19 cellular contexts compared by ENCODE assay signal in genomic region chr12:96336489-96336888, GRCh38.
DNase-seq lines count a peak whose midpoint lies in the region; ATAC-seq, FAIRE-seq and TF ChIP-seq lines count a peak whose summit lies in the region.
"Had no signal": no experiment of that assay in that cellular context is flagged by ENCODE, and none has a peak within 500 bp of the region (broad histone marks: within the 10 kb centered on the region; RNA-seq: fewer than 3 reads in every experiment).

No MANE protein-coding gene starts in this region.

- H3K79me2 ChIP-seq in HepG2 (ENCODE audit: insufficient read depth, low read length) (peaks cover 32% of the 10 kb centered on the region), K562 (ENCODE audit: control insufficient read depth, insufficient read depth, low read length) (peaks cover 55% of the 10 kb centered on the region)

- peaks cover 55% of the 10 kb centered on the region for H3K4me1 ChIP-seq in HepG2 (ENCODE audit: insufficient read depth, low read length)
- peaks cover 0 to 15% (median 4%) of the 10 kb centered on the region in 4 donors for H3K4me1 ChIP-seq in right lobe of liver
- H3K4me1 ChIP-seq in HEK293 (ENCODE audit: control insufficient read depth, insufficient read depth, low read length): no peaks in the 10 kb centered on the region
- peaks cover 0 to 5% of the 10 kb centered on the region in 2 experiments; a peak in 2 of 5 replicates for H3K4me1 ChIP-seq in K562 (replicated peaks in 1 of 2; ENCODE audit: control insufficient read depth in 2 of 2, insufficient read depth in 2 of 2, low read length in 2 of 2)
- H3K4me1 ChIP-seq: BLaER1 had no signal

- 98% methylated on average over 4 of the region's 4 CpGs for WGBS in HepG2 (ENCODE audit: low lambda C conversion rate)
- WGBS in right lobe of liver (ENCODE audit: insufficient coverage, low coverage, low lambda C conversion rate, missing lambda C conversion rate): 96% methylated on average over 4 of the region's 4 CpGs
- WGBS in K562 (ENCODE audit: insufficient coverage, low coverage, missing lambda C conversion rate): 83% methylated on average over 4 of the region's 4 CpGs

- H3K36me3 ChIP-seq in HepG2 (replicated peaks in 1 of 2; ENCODE audit: control insufficient read depth in 1 of 2, insufficient read depth in 2 of 2, low read length in 2 of 2) (no peaks in the 10 kb centered on the region; a peak in 2 of 5 replicates), right lobe of liver (no peaks in the 10 kb centered on the region), HEK293 (ENCODE audit: control insufficient read depth in 2 of 2, insufficient read depth in 1 of 2, low read length in 2 of 2) (no peaks in the 10 kb centered on the region), K562 (ENCODE audit: control insufficient read depth, insufficient read depth, low read length) (peaks cover 7% of the 10 kb centered on the region; the same call in 2 of the 3 replicates)

- TF ChIP-seq CTCF in HepG2 (CRISPR knock-in tag; IDR thresholded peaks at IDR 0.05): no peak
- no peak for TF ChIP-seq CTCF in right lobe of liver (IDR thresholded peaks at IDR 0.05)
- TF ChIP-seq CTCF in HEK293 (tag by site-specific recombination; IDR thresholded peaks at IDR 0.05): no peak
- no peak for TF ChIP-seq CTCF in K562 (IDR thresholded peaks at IDR 0.05 in 2 of 3, conservative IDR thresholded peaks at IDR 0.05 in 1 of 3; ENCODE audit: insufficient read depth in 2 of 3, low read depth in 1 of 3, low read length in 3 of 3)

- H3K9ac ChIP-seq in HepG2 (ENCODE audit: insufficient read depth, low read depth, low read length) (no peak overlapping the region), K562 (ENCODE audit: insufficient read depth in 1 of 2, low read depth in 2 of 2, low read length in 2 of 2) (no peak overlapping the region)
- H3K9ac ChIP-seq: BLaER1 had no signal

- H3K4me3 ChIP-seq in HepG2 (replicated peaks in 1 of 3; ENCODE audit: insufficient read depth in 1 of 3, low read depth in 2 of 3, low read length in 3 of 3) (no peak overlapping the region), right lobe of liver (no peak overlapping the region), HEK293 (ENCODE audit: low read depth, low read length) (no peak overlapping the region), K562 (no peak overlapping the region)
- H3K4me3 ChIP-seq: BLaER1, GM23338 had no signal

- no peak overlapping the region for H3K4me2 ChIP-seq in HepG2 (ENCODE audit: low read depth, low read length)
- no peak overlapping the region for H3K4me2 ChIP-seq in K562 (ENCODE audit: insufficient read depth, low read length)
- H3K4me2 ChIP-seq: BLaER1, GM23338 had no signal

- DNase-seq in HepG2 (ENCODE audit: low spot score) (no peak), right lobe of liver (no peak), K562 (ENCODE audit: extremely low read depth in 1 of 4, low spot score in 3 of 4) (no peak), D341Med (ENCODE audit: low spot score) (no peak)
- no peak for DNase-seq in stimulated activated naive CD4-positive, alpha-beta T cell treated with Interleukin-2 at 50 U/mL for 16 hours (lab: John Stamatoyannopoulos, UW)
- DNase-seq: CD8-positive, alpha-beta T cell; DMS153; DMS79; GDM1; HCEC 1CT; HFFc6; IMR-90; KBM-7 had no signal

- BruUV-seq in HepG2 (replicated peaks; lab: Mats Ljungman, UMichigan) (no TSS peak), K562 (replicated peaks; lab: Mats Ljungman, UMichigan) (no TSS peak)

- H3K9me1 ChIP-seq in K562 (ENCODE audit: control insufficient read depth, insufficient read depth, low read length): no peaks in the 10 kb centered on the region

- H3K27me3 ChIP-seq in HepG2 (ENCODE audit: control insufficient read depth in 1 of 2, insufficient read depth in 2 of 2, low read length in 2 of 2): no peaks in the 10 kb centered on the region
- H3K27me3 ChIP-seq in right lobe of liver: no peaks in the 10 kb centered on the region
- no peaks in the 10 kb centered on the region for H3K27me3 ChIP-seq in K562 (ENCODE audit: control insufficient read depth in 2 of 2, insufficient read depth in 2 of 2, low read length in 2 of 2)
- H3K27me3 ChIP-seq: BLaER1 had no signal

- TF ChIP-seq RAD21 in HepG2 (CRISPR knock-in tag; IDR thresholded peaks at IDR 0.05) (no peak), K562 (CRISPR knock-in tag; conservative IDR thresholded peaks at IDR 0.05 in 1 of 2, IDR thresholded peaks at IDR 0.05 in 1 of 2) (no peak)

- H4K20me1 ChIP-seq in HepG2 (ENCODE audit: insufficient read depth, low read length) (no peaks in the 10 kb centered on the region), K562 (replicated peaks; ENCODE audit: control insufficient read depth, insufficient read depth, low read length) (no peaks in the 10 kb centered on the region)

- CTCF ChIA-PET in HepG2 (lab: Yijun Ruan, JAX; ENCODE audit: low intra/inter-chr PET ratio, low total read pairs): no interaction called here
- CTCF ChIA-PET in HEK293 (lab: Yijun Ruan, JAX): no interaction called here
- CTCF ChIA-PET in K562 (lab: Yijun Ruan, JAX; ENCODE audit: low intra/inter-chr PET ratio): no interaction called here

- TF ChIP-seq EP300 in HepG2 (IDR thresholded peaks at IDR 0.05; ENCODE audit: low read depth in 2 of 2, low read length in 2 of 2) (no peak), HepG2 (CRISPR knock-in tag; IDR thresholded peaks at IDR 0.05; ENCODE audit: borderline replicate concordance) (no peak), K562 (IDR thresholded peaks at IDR 0.05; ENCODE audit: low read length) (no peak)

- intact Hi-C loops in HepG2 (cut with micrococcal nuclease; ENCODE audit: unreplicated experiment): loop anchor here (5.0 kb wide), 1 partner anchor 61 kb away; no protein-coding TSS in a partner anchor
- intact Hi-C loops in right lobe of liver (cut with DNase I): no loop called here
- intact Hi-C loops in K562 (cut with micrococcal nuclease): no loop called here

- FAIRE-seq in HepG2 (lab: Jason Lieb, UNC): no peak
- FAIRE-seq in K562 (lab: Jason Lieb, UNC): no peak
- FAIRE-seq: A204.1, H54 had no signal

- H3K9me3 ChIP-seq in HepG2 (ENCODE audit: low read length) (0 out of 2 replicates have a peak, but pooled peaks cover 4% of the 10 kb centered on the region), right lobe of liver (no peaks in the 10 kb centered on the region), HEK293 (ENCODE audit: control insufficient read depth, insufficient read depth, low read depth, low read length) (no peaks in the 10 kb centered on the region; the same call in 1 of the 2 replicates), K562 (replicated peaks; ENCODE audit: control insufficient read depth, insufficient read depth, low read depth, low read length) (peaks cover 3% of the 10 kb centered on the region)

- ATAC-seq in HepG2 (no peak), right lobe of liver (no peak), K562 (no peak)
- ATAC-seq: CD8-positive, alpha-beta T cell; GM23338 had no signal

- no peak overlapping the region for H3K27ac ChIP-seq in HepG2 (ENCODE audit: extremely low read length, insufficient read depth, low read length)
- H3K27ac ChIP-seq in right lobe of liver: no peak overlapping the region
- no peak overlapping the region for H3K27ac ChIP-seq in HEK293 (ENCODE audit: extremely low read depth, low read depth, low read length)
- H3K27ac ChIP-seq in K562 (ENCODE audit: extremely low read depth, low read depth, low read length): no peak overlapping the region
- H3K27ac ChIP-seq: BLaER1, HL-60 had no signal

- no peak for TF ChIP-seq POLR2A in HepG2 (IDR thresholded peaks at IDR 0.05; ENCODE audit: insufficient read depth in 1 of 2, low read depth in 2 of 2, low read length in 2 of 2)
- TF ChIP-seq POLR2A in right lobe of liver (IDR thresholded peaks at IDR 0.05): no peak
- TF ChIP-seq POLR2A in K562 (conservative IDR thresholded peaks at IDR 0.05): no peak

- no peak overlapping the region for H2AFZ ChIP-seq in HepG2 (ENCODE audit: low read length)
- H2AFZ ChIP-seq in K562 (ENCODE audit: low read depth, low read length): no peak overlapping the region
- H2AFZ ChIP-seq: GM23338 had no signal

- POLR2A ChIA-PET in HepG2 (lab: Yijun Ruan, JAX): interaction anchor here (1.7 kb wide), 1 partner anchor 64 kb away, joined by 3 read pairs; the partner anchor contains the start of gene CDK17
- POLR2A ChIA-PET in HEK293 (lab: Yijun Ruan, JAX): interaction anchor here (0.9 to 1.6 kb wide), 2 partner anchors 10 to 62 kb away, joined by 3 read pairs; no protein-coding TSS in a partner anchor
- POLR2A ChIA-PET in K562 (lab: Yijun Ruan, JAX): interaction anchor here (0.6 to 0.8 kb wide), 2 partner anchors 13 to 215 kb away, joined by 4 to 6 read pairs; no protein-coding TSS in a partner anchor

- in situ Hi-C loops in HepG2 (cut with HindIII; ENCODE audit: extremely low pct_ligation_motif_present, low pct_unique_long_range_greater_than_20kb): no loop called here
- in situ Hi-C loops in K562 (cut with MboI): no loop called here

TF ChIP-seq in HEK293, 187 proteins besides CTCF, POLR2A, EP300 and RAD21 (continues in another document):
- TF ChIP-seq ZNF558 (tag by site-specific recombination; IDR thresholded peaks at IDR 0.05) (no peak), GFI1B (tag by site-specific recombination; IDR thresholded peaks at IDR 0.05) (no peak), ZNF19 (tag by site-specific recombination; IDR thresholded peaks at IDR 0.05; ENCODE audit: low read depth) (no peak), ZNF274 (IDR thresholded peaks at IDR 0.05; ENCODE audit: low read length) (no peak), ZNF274 (tag by site-specific recombination; IDR thresholded peaks at IDR 0.05; ENCODE audit: borderline replicate concordance) (no peak)

TF ChIP-seq in K562, 482 proteins besides CTCF, POLR2A, EP300 and RAD21 (continues in another document):
- no peak for TF ChIP-seq CHD2 (IDR thresholded peaks at IDR 0.05; ENCODE audit: low read depth, low read length)
- no peak for TF ChIP-seq ZBTB2 (IDR thresholded peaks at IDR 0.05)

Comparison
In these comparisons a context has a peak if more than half of its experiments do, and no peak if none do; other contexts are left out.
1. Of the 241 proteins assayed by ChIP-seq in both HepG2 and K562: peak only in HepG2: none; only in K562: CC2D1A and TRIM24; in both: none; in neither: 239.